8 cellular contexts compared by ENCODE assay signal in genomic region chr16:30896890-30897730, GRCh38. TPM values are rescaled to one million over a fixed set of nuclear protein-coding genes. Genes with fewer than 3 reads are reported as not detected.
DNase-seq lines count a peak whose midpoint lies in the region; ATAC-seq, FAIRE-seq and TF ChIP-seq lines count a peak whose summit lies in the region.

No MANE protein-coding gene starts in this region.

- in situ Hi-C loops in KBM-7 (cut with MboI; ENCODE audit: low pct_unique_long_range_greater_than_20kb, low sequenced_read_pairs), result no loop called here

- H3K27ac ChIP-seq in SU-DHL-6 (ENCODE audit: low read depth, low read length) (peak overlapping the region; percentile 49), adipose tissue (ENCODE audit: low read depth, low read length) (peak overlapping the region; percentile 90), pancreas (peak overlapping the region; percentile 85 to 97 (median 92)), thymus (ENCODE audit: low read depth) (peak overlapping the region; percentile 95)

- H3K4me2 ChIP-seq in SU-DHL-6 (ENCODE audit: low read depth, low read length, poor library complexity, severe bottlenecking), result peak overlapping the region; percentile 61

- no peak for FAIRE-seq in pancreas (lab: Jason Lieb, UNC)

- TF ChIP-seq CTCF in SU-DHL-6 (IDR thresholded peaks at IDR 0.05; ENCODE audit: insufficient read depth, low read length, poor library complexity, severe bottlenecking) (no peak), pancreas (IDR thresholded peaks at IDR 0.05) (no peak)

- intact Hi-C loops in cardiac septum (cut with DNase I) (loop anchor here (2.0 kb wide), 1 partner anchor 26 kb away; the partner anchor contains the start of gene FBXL19), pancreas (cut with DNase I) (no loop called here)

- H3K27me3 ChIP-seq in SU-DHL-6 (ENCODE audit: low read length) (no peaks in the 10 kb centered on the region), pancreas (no peaks in the 10 kb centered on the region), thymus (ENCODE audit: control insufficient read depth, insufficient read depth) (no peaks in the 10 kb centered on the region)

- H4K20me1 ChIP-seq in SU-DHL-6 (ENCODE audit: low read depth, low read length), result no peaks in the 10 kb centered on the region

- peak overlapping the region; percentile 90 for H2AFZ ChIP-seq in SU-DHL-6 (ENCODE audit: low read depth, low read length, severe bottlenecking)

- H3K79me2 ChIP-seq in SU-DHL-6 (ENCODE audit: insufficient read depth, low read length), result no peaks in the 10 kb centered on the region

- WGBS in adipose tissue, 3 donors, result 15 to 17% (median 16%) methylated on average over 31 of the region's 31 CpGs
- 14 to 15% methylated on average over 31 of the region's 31 CpGs for WGBS in pancreas, 2 donors
- WGBS in thymus, result 21% methylated on average over 31 of the region's 31 CpGs

- peaks cover 21% of the 10 kb centered on the region for H3F3A ChIP-seq in SU-DHL-6 (ENCODE audit: insufficient read depth)

- peak; percentile 26 for ATAC-seq in GM18519 (IDR thresholded peaks at IDR 0.05; ENCODE audit: low FRiP score, unreplicated experiment)
- ATAC-seq in pancreas, result peak; percentile 68 to 80 (median 76)

- H3K36me3 ChIP-seq in SU-DHL-6 (ENCODE audit: low read length) (no peaks in the 10 kb centered on the region), pancreas (no peaks in the 10 kb centered on the region), thymus (ENCODE audit: control insufficient read depth, insufficient read depth) (no peaks in the 10 kb centered on the region)

- peaks cover 0 to 8% (median 0%) of the 10 kb centered on the region in 3 donors for H3K4me1 ChIP-seq in pancreas
- peaks cover 26% of the 10 kb centered on the region for H3K4me1 ChIP-seq in thymus (ENCODE audit: control insufficient read depth, insufficient read depth, low read length)

- H3K9me3 ChIP-seq in SU-DHL-6 (ENCODE audit: insufficient read depth, low read length), result no peaks in the 10 kb centered on the region
- H3K9me3 ChIP-seq in pancreas, result no peaks in the 10 kb centered on the region
- no peaks in the 10 kb centered on the region for H3K9me3 ChIP-seq in thymus (ENCODE audit: control insufficient read depth)

- H3K9ac ChIP-seq in SU-DHL-6 (ENCODE audit: low read length), result peak overlapping the region; percentile 25

- H3K9me2 ChIP-seq in SU-DHL-6 (replicated peaks; ENCODE audit: insufficient read depth, low read length), result no peaks in the 10 kb centered on the region

- DNase-seq in KBM-7, result peak; percentile 77
- DNase-seq in cardiac septum (ENCODE audit: low spot score), result peak; percentile 96
- DNase-seq in pancreas, result peak; percentile 87 to 96 (median 90)
- DNase-seq in LoVo (ENCODE audit: low spot score), result no peak

- H3K4me3 ChIP-seq in SU-DHL-6 (ENCODE audit: insufficient read depth, low read length, poor library complexity, severe bottlenecking), result peak overlapping the region; percentile 51
- H3K4me3 ChIP-seq in pancreas, result peak overlapping the region; percentile 30 to 43 (median 38)
- peak overlapping the region; percentile 61 for H3K4me3 ChIP-seq in thymus (ENCODE audit: low read length)

RNA-seq across cellular contexts. Expression of gene CTF1, which starts 0.7 kb away (rescaled TPM):
- polyA plus RNA-seq in adipose tissue (1 to 10 TPM; 1.9 to 9.2 (median 5.8) TPM), pancreas (1 to 10 TPM; 2.5 to 2.9 TPM), thymus (3.8 TPM)
- total RNA-seq in cardiac septum (17.7 TPM), pancreas (1 to 10 TPM; 1.6 to 3.2 (median 1.9) TPM)

RNA-seq across cellular contexts. Expression of gene BCL7C, which starts 3.2 kb away (rescaled TPM):
- polyA plus RNA-seq in adipose tissue (10 to 100 TPM; 11.8 to 52.1 (median 22.0) TPM), pancreas (10 to 100 TPM; 22.3 to 29.3 TPM), thymus (29.2 TPM)
- total RNA-seq in cardiac septum (27.6 TPM), pancreas (10 to 100 TPM in 4 of 6 donors, 1 to 10 TPM in 2; 9.2 to 14.1 (median 10.7) TPM)

RNA-seq across cellular contexts. Expression of gene FBXL19, which starts 26.3 kb away (rescaled TPM):
- 1 to 10 TPM; 3.6 to 9.1 (median 5.3) TPM for polyA plus RNA-seq in adipose tissue
- 8.0 TPM for total RNA-seq in cardiac septum
- 10 to 100 TPM in 1 of 6 donors, 1 to 10 TPM in 5; 3.8 to 13.5 (median 4.6) TPM for total RNA-seq in pancreas
- 10 to 100 TPM; 10.1 to 26.8 TPM for polyA plus RNA-seq in pancreas
- polyA plus RNA-seq in thymus, result 17.0 TPM

RNA-seq across cellular contexts. Expression of gene ORAI3, which starts 51.8 kb away (rescaled TPM):
- polyA plus RNA-seq in adipose tissue, result 10 to 100 TPM; 11.3 to 16.3 (median 14.6) TPM
- 9.5 TPM for total RNA-seq in cardiac septum
- 10 to 100 TPM in 4 of 6 donors, 1 to 10 TPM in 2; 8.6 to 12.5 (median 11.4) TPM for total RNA-seq in pancreas
- 10 to 100 TPM in 1 of 2 donors, 1 to 10 TPM in 1; 9.5 to 10.3 TPM for polyA plus RNA-seq in pancreas
- polyA plus RNA-seq in thymus, result 26.4 TPM
